In genomic region chr7:143504215-143504936, GRCh38 we compare ENCODE assay signal across 13 cellular contexts. TPM values are rescaled to one million over a fixed set of nuclear protein-coding genes. Genes with fewer than 3 reads are reported as not detected.
"Had no signal": no experiment of that assay in that cellular context is flagged by ENCODE, and none has a peak within 500 bp of the region (broad histone marks: within the 10 kb centered on the region; RNA-seq: fewer than 3 reads in every experiment).

No MANE protein-coding gene starts in this region.

- ATAC-seq: pancreas; stimulated activated memory B cell treated with anti-CD40 and anti-IgM and Interleukin-4, amounts not matched to agents 10 μg/mL and 1 μg/mL and 100 μg/mL, for 72 hours had no signal

- DNase-seq: activated naive CD8-positive, alpha-beta T cell treated with anti-CD3 and anti-CD28 coated beads for 36 hours; aorta; foreskin melanocyte; head of caudate nucleus; nephron progenitor cell; pancreas; small intestine; T-helper 9 cell; tibial artery had no signal

- H3K4me1 Mint-ChIP-seq: stimulated activated memory B cell treated with anti-CD40 and anti-IgM and Interleukin-4, amounts not matched to agents 10 μg/mL and 1 μg/mL and 100 μg/mL, for 72 hours had no signal

- FAIRE-seq: bronchial epithelial cell, pancreas, small intestine had no signal

- H3K4me3 Mint-ChIP-seq: activated naive CD8-positive, alpha-beta T cell treated with anti-CD3 and anti-CD28 coated beads for 36 hours; nephron progenitor cell; stimulated activated memory B cell treated with anti-CD40 and anti-IgM and Interleukin-4, amounts not matched to agents 10 μg/mL and 1 μg/mL and 100 μg/mL, for 72 hours had no signal

- H3K27ac ChIP-seq: pancreas, SJSA1, tibial artery had no signal

- H3K27ac Mint-ChIP-seq: activated naive CD8-positive, alpha-beta T cell treated with anti-CD3 and anti-CD28 coated beads for 36 hours; nephron progenitor cell; stimulated activated memory B cell treated with anti-CD40 and anti-IgM and Interleukin-4, amounts not matched to agents 10 μg/mL and 1 μg/mL and 100 μg/mL, for 72 hours had no signal

- H3K4me3 ChIP-seq: pancreas, SJSA1, tibial artery had no signal

- H3K36me3 ChIP-seq: pancreas, SJSA1, tibial artery had no signal

- H3K27me3 Mint-ChIP-seq: activated naive CD8-positive, alpha-beta T cell treated with anti-CD3 and anti-CD28 coated beads for 36 hours had no signal

- H3K27me3 ChIP-seq: pancreas, SJSA1, tibial artery had no signal

- H3K9me3 ChIP-seq: pancreas, SJSA1, tibial artery had no signal

- H3K4me1 ChIP-seq: pancreas, SJSA1, tibial artery had no signal

- H3K36me3 Mint-ChIP-seq: stimulated activated memory B cell treated with anti-CD40 and anti-IgM and Interleukin-4, amounts not matched to agents 10 μg/mL and 1 μg/mL and 100 μg/mL, for 72 hours had no signal

RNA-seq across cellular contexts. Expression of gene TAS2R41, which starts 26.7 kb away (rescaled TPM):
- total RNA-seq: activated naive CD8-positive, alpha-beta T cell treated with anti-CD3 and anti-CD28 coated beads for 36 hours; bronchial epithelial cell; chondrocyte; SJSA1 had no signal
- polyA plus RNA-seq: aorta, pancreas, small intestine had no signal
